14 cellular contexts compared by ENCODE assay signal in genomic region chr11:17721242-17721999, GRCh38. TPM values are rescaled to one million over a fixed set of nuclear protein-coding genes. Genes with fewer than 3 reads are reported as not detected.
DNase-seq lines count a peak whose midpoint lies in the region; ATAC-seq and TF ChIP-seq lines count a peak whose summit lies in the region.
"Had no signal": no experiment of that assay in that cellular context is flagged by ENCODE, and none has a peak within 500 bp of the region (broad histone marks: within the 10 kb centered on the region; RNA-seq: fewer than 3 reads in every experiment).

No MANE protein-coding gene starts in this region.

- no peaks in the 10 kb centered on the region for H3K9me3 Mint-ChIP-seq in natural killer cell treated with Interleukin-12 subunit alpha and Interleukin-12 subunit beta and Interleukin-15 and Interleukin-18, amount 100 ng/mL, for 72 hours

- no peaks in the 10 kb centered on the region for H3K36me3 Mint-ChIP-seq in natural killer cell treated with Interleukin-12 subunit alpha and Interleukin-12 subunit beta and Interleukin-15 and Interleukin-18, amount 100 ng/mL, for 72 hours

- intact Hi-C loops in left ventricle myocardium inferior (cut with micrococcal nuclease) = no loop called here
- intact Hi-C loops in gastrocnemius medialis (cut with DNase I; ENCODE audit: low total_unique reads) = loop anchor here (1.0 kb wide), 1 partner anchor 90 kb away; no protein-coding TSS in a partner anchor
- intact Hi-C loops in head of caudate nucleus (cut with DNase I) = no loop called here

- TF ChIP-seq POLR2A in gastrocnemius medialis (IDR thresholded peaks at IDR 0.05) = no peak

- H3K36me3 ChIP-seq in left ventricle myocardium inferior (no peaks in the 10 kb centered on the region), gastrocnemius medialis (no peaks in the 10 kb centered on the region)
- H3K36me3 ChIP-seq: gastroesophageal sphincter had no signal

- no peak overlapping the region for H3K4me3 Mint-ChIP-seq in natural killer cell treated with Interleukin-12 subunit alpha and Interleukin-12 subunit beta and Interleukin-15 and Interleukin-18, amount 100 ng/mL, for 72 hours
- H3K4me3 Mint-ChIP-seq: activated CD8-positive, alpha-beta T cell treated with anti-CD3 and anti-CD28 coated beads, Interleukin-2, amount 10 ng/mL, durations not matched to agents 7 days and 5 days had no signal

- in situ Hi-C loops in gastrocnemius medialis (cut with MboI; ENCODE audit: low sequenced_read_pairs in 4 of 4) = loop anchor here (5.0 to 25.0 kb wide), 4 partner anchors 87 to 334 kb away; partner anchors contain the start of gene KCNJ11 (in 1 of the 4)

- no peak for TF ChIP-seq CTCF in left ventricle myocardium inferior (IDR thresholded peaks at IDR 0.05; ENCODE audit: borderline replicate concordance)
- TF ChIP-seq CTCF in gastrocnemius medialis (IDR thresholded peaks at IDR 0.05 in 4 of 5, conservative IDR thresholded peaks at IDR 0.05 in 1 of 5) = no peak

- H3K27ac ChIP-seq in left ventricle myocardium inferior (replicated peaks) (no peak overlapping the region), gastrocnemius medialis (peak overlapping the region; percentile 93 to 99 (median 96))
- H3K27ac ChIP-seq: gastroesophageal sphincter, skin epidermis had no signal

- peaks cover 33% of the 10 kb centered on the region for H3K4me1 ChIP-seq in left ventricle myocardium inferior
- H3K4me1 ChIP-seq in gastrocnemius medialis = peaks cover 8 to 21% of the 10 kb centered on the region in 2 donors

- no peak overlapping the region for H3K27ac Mint-ChIP-seq in natural killer cell treated with Interleukin-12 subunit alpha and Interleukin-12 subunit beta and Interleukin-15 and Interleukin-18, amount 100 ng/mL, for 72 hours
- H3K27ac Mint-ChIP-seq: activated CD8-positive, alpha-beta T cell treated with anti-CD3 and anti-CD28 coated beads, Interleukin-2, amount 10 ng/mL, durations not matched to agents 7 days and 5 days had no signal

- H3K4me3 ChIP-seq in left ventricle myocardium inferior (peak overlapping the region; percentile 48), gastrocnemius medialis (peak overlapping the region; percentile 61 to 69 (median 65))
- H3K4me3 ChIP-seq: gastroesophageal sphincter, skin epidermis had no signal

- H3K27me3 Mint-ChIP-seq in natural killer cell treated with Interleukin-12 subunit alpha and Interleukin-12 subunit beta and Interleukin-15 and Interleukin-18, amount 100 ng/mL, for 72 hours = peaks cover 28 to 33% of the 10 kb centered on the region in 2 donors

- DNase-seq in NCI-H1417 (lab: John Stamatoyannopoulos, UW) (peak in 2 of 3 experiments; percentile 20 to 27), NCI-H1417 treated with DMSO at 0.1 percent for 48 hours (lab: John Stamatoyannopoulos, UW) (no peak), M059J (ENCODE audit: low read depth) (peak; percentile 49), left ventricle myocardium inferior (no peak), gastrocnemius medialis (no peak), head of caudate nucleus (no peak)
- no peak for DNase-seq in natural killer cell treated with Interleukin-12 subunit alpha and Interleukin-12 subunit beta and Interleukin-15 and Interleukin-18, amount 100 ng/mL, for 72 hours (ENCODE audit: low spot score)
- DNase-seq: activated CD8-positive, alpha-beta T cell treated with anti-CD3 and anti-CD28 coated beads, Interleukin-2, amount 10 ng/mL, durations not matched to agents 7 days and 5 days; kidney glomerular epithelial cell; NK-92 treated with Interleukin-12 subunit alpha and Interleukin-12 subunit beta, amount 100 ng/mL, for 24 hours; SIG-M5 had no signal

- H3K9me3 ChIP-seq in left ventricle myocardium inferior (replicated peaks) (no peaks in the 10 kb centered on the region), gastrocnemius medialis (no peaks in the 10 kb centered on the region)
- H3K9me3 ChIP-seq: gastroesophageal sphincter had no signal

- H3K4me1 Mint-ChIP-seq in natural killer cell treated with Interleukin-12 subunit alpha and Interleukin-12 subunit beta and Interleukin-15 and Interleukin-18, amount 100 ng/mL, for 72 hours (ENCODE audit: low read depth in 2 of 2) = no peaks in the 10 kb centered on the region

- peak in 1 of 2 donors; percentile 5 for ATAC-seq in gastrocnemius medialis
- no peak for ATAC-seq in GM21390 (IDR thresholded peaks at IDR 0.05; ENCODE audit: unreplicated experiment)
- ATAC-seq in natural killer cell treated with Interleukin-12 subunit alpha and Interleukin-12 subunit beta and Interleukin-15 and Interleukin-18, amount 100 ng/mL, for 72 hours = no peak
- ATAC-seq: activated CD8-positive, alpha-beta T cell treated with anti-CD3 and anti-CD28 coated beads, Interleukin-2, amount 10 ng/mL, durations not matched to agents 7 days and 5 days; gastroesophageal sphincter had no signal

- peaks cover 92% of the 10 kb centered on the region for H3K27me3 ChIP-seq in left ventricle myocardium inferior (ENCODE audit: low read depth)
- no peaks in the 10 kb centered on the region for H3K27me3 ChIP-seq in gastrocnemius medialis

RNA-seq across cellular contexts. Expression of gene MYOD1, which starts 2.0 kb away (rescaled TPM):
- total RNA-seq in M059J (2014; rRNA removed; shearing (Covaris generic)) = 0.05 and 0.12 TPM in 2 replicates
- not detected for total RNA-seq in left ventricle myocardium inferior
- total RNA-seq in gastrocnemius medialis = 10 to 100 TPM in 2 of 4 donors, 1 to 10 TPM in 2; 3.5 to 20.6 (median 10.4) TPM
- not detected for total RNA-seq in natural killer cell treated with Interleukin-12 subunit alpha and Interleukin-12 subunit beta and Interleukin-15 and Interleukin-18, amount 100 ng/mL, for 72 hours
- total RNA-seq: activated CD8-positive, alpha-beta T cell treated with anti-CD3 and anti-CD28 coated beads, Interleukin-2, amount 10 ng/mL, durations not matched to agents 7 days and 5 days; gastroesophageal sphincter had no signal

RNA-seq across cellular contexts. Expression of gene KCNC1, which starts 13.2 kb away (rescaled TPM):
- total RNA-seq in M059J (2014; rRNA removed; shearing (Covaris generic)) = not detected in 2 replicates
- total RNA-seq in left ventricle myocardium inferior (not detected), gastrocnemius medialis (under 1 TPM; 0.03 to 0.53 (median 0.15) TPM)
- not detected for total RNA-seq in natural killer cell treated with Interleukin-12 subunit alpha and Interleukin-12 subunit beta and Interleukin-15 and Interleukin-18, amount 100 ng/mL, for 72 hours
- total RNA-seq: activated CD8-positive, alpha-beta T cell treated with anti-CD3 and anti-CD28 coated beads, Interleukin-2, amount 10 ng/mL, durations not matched to agents 7 days and 5 days had no signal

Comparison
In these comparisons a context has a peak if more than half of its experiments do, and no peak if none do; other contexts are left out.
1. DNase-seq: peak in NCI-H1417 (2 of 3) and M059J (single experiment); none in NCI-H1417 treated with DMSO at 0.1 percent for 48 hours (single experiment), left ventricle myocardium inferior (single experiment), gastrocnemius medialis (0 of 2), head of caudate nucleus (0 of 42) and natural killer cell treated with Interleukin-12 subunit alpha and Interleukin-12 subunit beta and Interleukin-15 and Interleukin-18, amount 100 ng/mL, for 72 hours (single experiment).